9 cellular contexts compared by ENCODE assay signal in the genomic region with DNA sequence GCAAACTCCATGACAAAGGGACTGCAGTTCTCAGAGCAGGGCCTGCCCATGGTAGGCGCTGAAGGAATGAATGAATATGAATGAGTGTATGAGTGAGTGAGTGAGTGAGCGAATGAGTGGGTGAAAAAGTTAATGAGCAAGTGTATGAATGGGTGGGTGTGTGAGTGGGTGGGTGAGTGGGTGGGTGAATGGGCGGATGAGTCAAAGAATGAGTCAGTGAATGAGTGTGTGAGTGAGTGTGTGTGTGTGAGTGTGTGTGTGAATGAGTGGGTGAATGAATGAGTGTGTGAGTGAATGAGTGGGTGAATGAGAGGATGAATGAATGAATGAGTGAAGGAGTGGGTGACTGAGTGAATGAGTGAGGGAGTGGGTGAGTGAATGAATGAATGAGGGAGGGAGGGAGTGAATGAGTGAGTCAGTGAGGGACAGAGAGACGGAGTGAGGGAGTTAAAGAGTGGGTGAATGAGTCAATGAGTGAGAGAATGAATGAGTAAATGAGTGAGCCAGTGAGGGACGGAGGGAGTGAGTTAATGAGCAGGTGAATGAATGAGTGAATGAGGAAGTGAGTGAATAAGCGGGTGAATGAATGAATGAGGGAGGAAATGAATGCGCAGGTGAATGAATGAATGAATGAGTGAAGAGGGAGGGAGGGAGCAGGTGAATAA. TPM values are rescaled to one million over a fixed set of nuclear protein-coding genes. Genes with fewer than 3 reads are reported as not detected.
DNase-seq lines count a peak whose midpoint lies in the region; ATAC-seq and TF ChIP-seq lines count a peak whose summit lies in the region.
"Had no signal": no experiment of that assay in that cellular context is flagged by ENCODE, and none has a peak within 500 bp of the region (broad histone marks: within the 10 kb centered on the region; RNA-seq: fewer than 3 reads in every experiment).

No MANE protein-coding gene starts in this region.

- H3K18ac ChIP-seq in H9 (ENCODE audit: insufficient read length, low read depth, low read length) (no peak overlapping the region), mesenchymal stem cell (ENCODE audit: low read depth in 1 of 2, low read length in 2 of 2) (no peak overlapping the region)

- H3K9ac ChIP-seq in H9 (ENCODE audit: extremely low read depth, insufficient read length, low read length), result no peak overlapping the region
- H3K9ac ChIP-seq in mesenchymal stem cell (ENCODE audit: low read length), result no peak overlapping the region

- intact Hi-C loops in heart right ventricle (cut with DNase I), result loop anchor here (1.0 to 10.0 kb wide), 8 partner anchors 113 to 556 kb away; no protein-coding TSS in a partner anchor

- H3K4me2 ChIP-seq in H9 (ENCODE audit: insufficient read depth, insufficient read length, low read length), result no peak overlapping the region
- H3K4me2 ChIP-seq in mesenchymal stem cell (ENCODE audit: low read length, poor library complexity, severe bottlenecking), result no peak overlapping the region

- H3K23me2 ChIP-seq in H9 (ENCODE audit: insufficient read length, low read depth, low read length, poor library complexity, severe bottlenecking), result no peaks in the 10 kb centered on the region

- no peaks in the 10 kb centered on the region for H3K27me3 ChIP-seq in ACC112 (ENCODE audit: insufficient read depth, low read length)
- no peaks in the 10 kb centered on the region for H3K27me3 ChIP-seq in H9 (ENCODE audit: insufficient read depth, low read length)
- no peaks in the 10 kb centered on the region for H3K27me3 ChIP-seq in mesenchymal stem cell (ENCODE audit: control insufficient read depth in 1 of 2, insufficient read depth in 1 of 2, low read length in 2 of 2)
- peaks cover 0 to 27% (median 18%) of the 10 kb centered on the region in 7 donors for H3K27me3 ChIP-seq in heart right ventricle
- peaks cover 0 to 3% of the 10 kb centered on the region in 2 donors for H3K27me3 ChIP-seq in tibial nerve
- H3K27me3 ChIP-seq: pancreas had no signal

- H3K4me1 ChIP-seq in ACC112 (ENCODE audit: control insufficient read depth, insufficient read depth, low read length, unreplicated experiment) (peaks cover 10% of the 10 kb centered on the region), H9 (ENCODE audit: insufficient read depth, low read length) (no peaks in the 10 kb centered on the region; the same call in 1 of the 2 replicates), mesenchymal stem cell (ENCODE audit: control insufficient read depth, insufficient read depth, low read depth, low read length) (peaks cover 25% of the 10 kb centered on the region), heart right ventricle (peaks cover 3 to 21% (median 15%) of the 10 kb centered on the region in 9 donors), tibial nerve (peaks cover 0 to 26% (median 5%) of the 10 kb centered on the region in 4 donors)

- H3K23ac ChIP-seq in H9 (ENCODE audit: insufficient read length, low read depth, low read length) (no peak overlapping the region), mesenchymal stem cell (ENCODE audit: low read length in 2 of 2) (no peak overlapping the region)

- no peaks in the 10 kb centered on the region for H3K36me3 Mint-ChIP-seq in H9 (ENCODE audit: insufficient read depth in 1 of 3, low read depth in 3 of 3)
- H3K36me3 Mint-ChIP-seq in activated naive CD4-positive, alpha-beta T cell treated with anti-CD3 and anti-CD28 coated beads, Interleukin-2, amount 50 U/mL, for 72 hours, result no peaks in the 10 kb centered on the region

- no peak overlapping the region for H2BK20ac ChIP-seq in H9 (ENCODE audit: low read depth, low read length, poor library complexity, severe bottlenecking)

- H4K20me1 ChIP-seq in H9 (ENCODE audit: control insufficient read depth, insufficient read depth, insufficient read length), result no peaks in the 10 kb centered on the region

- H3K4me3 Mint-ChIP-seq in H9, result peak overlapping the region; percentile 17 to 76

- no peak overlapping the region for H3K27ac ChIP-seq in ACC112 (ENCODE audit: low read depth, low read length)
- no peak overlapping the region for H3K27ac ChIP-seq in H9 (ENCODE audit: insufficient read length, low read depth, low read length)
- no peak overlapping the region for H3K27ac ChIP-seq in mesenchymal stem cell (ENCODE audit: low read length, poor library complexity, severe bottlenecking)
- no peak overlapping the region for H3K27ac ChIP-seq in heart right ventricle
- H3K27ac ChIP-seq in tibial nerve, result no peak overlapping the region
- H3K27ac ChIP-seq: pancreas had no signal

- H2BK12ac ChIP-seq in H9 (ENCODE audit: insufficient read length, low read depth, low read length), result no peak overlapping the region
- H2BK12ac ChIP-seq in mesenchymal stem cell (ENCODE audit: low read length in 2 of 2), result no peak overlapping the region

- H3K9me3 Mint-ChIP-seq in H9, result no peaks in the 10 kb centered on the region; a peak in 1 of 5 replicates
- peaks cover 0 to 9% of the 10 kb centered on the region in 2 donors for H3K9me3 Mint-ChIP-seq in activated naive CD4-positive, alpha-beta T cell treated with anti-CD3 and anti-CD28 coated beads, Interleukin-2, amount 50 U/mL, for 72 hours

- H3K4ac ChIP-seq in H9 (ENCODE audit: low read depth, low read length) (no peak overlapping the region), mesenchymal stem cell (ENCODE audit: low read depth in 1 of 2, low read length in 2 of 2) (no peak overlapping the region)

- no peak overlapping the region for H4K5ac ChIP-seq in H9 (ENCODE audit: insufficient read length, low read depth, low read length)

- H3K79me1 ChIP-seq in H9 (ENCODE audit: insufficient read depth, low read depth, low read length, poor library complexity, severe bottlenecking), result no peaks in the 10 kb centered on the region
- no peaks in the 10 kb centered on the region for H3K79me1 ChIP-seq in mesenchymal stem cell (replicated peaks; ENCODE audit: low read length, poor library complexity, severe bottlenecking)

- no peak overlapping the region for H2AFZ ChIP-seq in ACC112 (ENCODE audit: low read length, unreplicated experiment)
- no peak overlapping the region for H2AFZ ChIP-seq in H9 (ENCODE audit: low read length)
- no peak overlapping the region for H2AFZ ChIP-seq in mesenchymal stem cell (ENCODE audit: low read depth, low read length)

- no peak overlapping the region for H3K56ac ChIP-seq in H9 (ENCODE audit: insufficient read length, low read depth, low read length)

- 93% methylated on average over 3 of the region's 7 CpGs for WGBS in H9 (ENCODE audit: extremely low coverage, insufficient read length, low lambda C conversion rate)
- WGBS in mesenchymal stem cell, result 65% methylated on average over 7 of the region's 7 CpGs
- 59 to 70% methylated on average over 7 of the region's 7 CpGs for WGBS in heart right ventricle, 2 donors
- 35 to 42% methylated on average over 7 of the region's 7 CpGs for WGBS in tibial nerve, 2 donors

- DNase-seq in H9, result no peak
- DNase-seq in activated naive CD4-positive, alpha-beta T cell treated with anti-CD3 and anti-CD28 coated beads, Interleukin-2, amount 50 U/mL, for 72 hours (ENCODE audit: low spot score in 2 of 2), result no peak
- peak; percentile 46 for DNase-seq in mesenchymal stem cell
- no peak for DNase-seq in heart right ventricle
- DNase-seq in tibial nerve (ENCODE audit: low spot score in 2 of 2), result no peak

- H2BK15ac ChIP-seq in H9 (ENCODE audit: low read depth, low read length) (no peak overlapping the region), mesenchymal stem cell (ENCODE audit: low read depth, poor library complexity, severe bottlenecking) (no peak overlapping the region)

- no peak overlapping the region for H3K27ac Mint-ChIP-seq in H9
- H3K27ac Mint-ChIP-seq in activated naive CD4-positive, alpha-beta T cell treated with anti-CD3 and anti-CD28 coated beads, Interleukin-2, amount 50 U/mL, for 72 hours, result peak overlapping the region; percentile 10 to 44

- H2BK120ac ChIP-seq in H9 (ENCODE audit: low read depth, low read length, poor library complexity, severe bottlenecking), result no peak overlapping the region
- no peak overlapping the region for H2BK120ac ChIP-seq in mesenchymal stem cell (ENCODE audit: low read depth, low read length)

- peaks cover 31% of the 10 kb centered on the region for H3K27me3 Mint-ChIP-seq in H9 (ENCODE audit: low read depth)

- H4K8ac ChIP-seq in H9 (replicated peaks; ENCODE audit: insufficient read length, low read depth, low read length) (no peak overlapping the region), mesenchymal stem cell (ENCODE audit: low read length) (no peak overlapping the region)

- no peak overlapping the region for H2AK5ac ChIP-seq in H9 (ENCODE audit: insufficient read length, low read length)
- no peak overlapping the region for H2AK5ac ChIP-seq in mesenchymal stem cell (ENCODE audit: low read length, severe bottlenecking)

- H3K14ac ChIP-seq in H9 (ENCODE audit: insufficient read depth, low read length) (no peak overlapping the region), mesenchymal stem cell (ENCODE audit: low read length in 2 of 2) (no peak overlapping the region)

- peak; percentile 85 to 91 for ATAC-seq in activated naive CD4-positive, alpha-beta T cell treated with anti-CD3 and anti-CD28 coated beads, Interleukin-2, amount 50 U/mL, for 72 hours
- ATAC-seq in GM19395 (IDR thresholded peaks at IDR 0.05; ENCODE audit: unreplicated experiment) (no peak), heart right ventricle (no peak), GM21619 (IDR thresholded peaks at IDR 0.05; ENCODE audit: unreplicated experiment) (no peak)

- no peak overlapping the region for H4K91ac ChIP-seq in H9 (ENCODE audit: insufficient read length, low read depth, low read length)
- H4K91ac ChIP-seq in mesenchymal stem cell (ENCODE audit: low read length), result no peak overlapping the region

- H3K9me3 ChIP-seq in H9 (ENCODE audit: control insufficient read depth, low read depth, low read length) (no peaks in the 10 kb centered on the region), mesenchymal stem cell (ENCODE audit: control insufficient read depth, low read length) (no peaks in the 10 kb centered on the region), heart right ventricle (no peaks in the 10 kb centered on the region), tibial nerve (no peaks in the 10 kb centered on the region)
- H3K9me3 ChIP-seq: pancreas had no signal

- no peak for TF ChIP-seq POLR2A in tibial nerve (IDR thresholded peaks at IDR 0.05)

- TF ChIP-seq CTCF in H9 (conservative IDR thresholded peaks at IDR 0.05), result no peak
- no peak for TF ChIP-seq CTCF in heart right ventricle (IDR thresholded peaks at IDR 0.05)
- no peak for TF ChIP-seq CTCF in tibial nerve (IDR thresholded peaks at IDR 0.05)

- H3K79me2 ChIP-seq in ACC112 (ENCODE audit: control insufficient read depth, insufficient read depth, low read length, unreplicated experiment) (no peaks in the 10 kb centered on the region), H9 (ENCODE audit: insufficient read depth, low read length) (no peaks in the 10 kb centered on the region)

- peak overlapping the region; percentile 29; the same call in 1 of the 2 replicates for H3K4me3 ChIP-seq in ACC112 (ENCODE audit: low read depth, low read length)
- H3K4me3 ChIP-seq in mesenchymal stem cell (ENCODE audit: insufficient read depth in 1 of 2, low read depth in 1 of 2, low read length in 2 of 2), result no peak overlapping the region
- no peak overlapping the region for H3K4me3 ChIP-seq in heart right ventricle
- H3K4me3 ChIP-seq in tibial nerve, result no peak overlapping the region
- H3K4me3 ChIP-seq: pancreas had no signal

- no peak for TF ChIP-seq EP300 in tibial nerve (IDR thresholded peaks at IDR 0.05)

- no peak overlapping the region for H2BK5ac ChIP-seq in H9 (ENCODE audit: insufficient read length, low read length)
- no peak overlapping the region for H2BK5ac ChIP-seq in mesenchymal stem cell (ENCODE audit: low read depth, low read length, poor library complexity, severe bottlenecking)

- H3K4me1 Mint-ChIP-seq in H9, result peaks cover 13 to 20% of the 10 kb centered on the region in 2 experiments

- H3T11ph ChIP-seq in H9 (ENCODE audit: low read length), result no peak overlapping the region

- H3K36me3 ChIP-seq in ACC112 (ENCODE audit: insufficient read depth, low read length) (no peaks in the 10 kb centered on the region), mesenchymal stem cell (ENCODE audit: control insufficient read depth in 1 of 2, insufficient read depth in 2 of 2, low read depth in 1 of 2, low read length in 2 of 2) (no peaks in the 10 kb centered on the region), heart right ventricle (no peaks in the 10 kb centered on the region), tibial nerve (no peaks in the 10 kb centered on the region)
- H3K36me3 ChIP-seq: pancreas had no signal

RNA-seq across cellular contexts. Expression of a gene that starts 11.1 kb away (rescaled TPM):
- total RNA-seq in H9 (2021), result 23.4 and 25.0 TPM in 2 replicates
- 10 to 100 TPM in 1 of 2 donors, 1 to 10 TPM in 1; 9.7 to 18.5 TPM for total RNA-seq in activated naive CD4-positive, alpha-beta T cell treated with anti-CD3 and anti-CD28 coated beads, Interleukin-2, amount 50 U/mL, for 72 hours
- 12.7 TPM for polyA plus RNA-seq in mesenchymal stem cell (2013, experiment 1 of 2)
- 12.0 TPM for polyA plus RNA-seq in mesenchymal stem cell (2013, experiment 2 of 2)
- total RNA-seq in heart right ventricle, result 10 to 100 TPM; 17.5 to 26.4 (median 22.1) TPM
- 10 to 100 TPM; 23.8 to 30.6 TPM for polyA plus RNA-seq in heart right ventricle
- 10 to 100 TPM; 30.6 to 46.3 (median 40.2) TPM for total RNA-seq in tibial nerve

RNA-seq across cellular contexts. Expression of a gene that starts 54.4 kb away (rescaled TPM):
- total RNA-seq in H9 (2021) (26.7 and 27.8 TPM in 2 replicates), heart right ventricle (10 to 100 TPM in 9 of 10 donors, 1 to 10 TPM in 1; 9.5 to 25.8 (median 13.8) TPM), tibial nerve (10 to 100 TPM; 49.5 to 81.2 (median 66.9) TPM)
- total RNA-seq in activated naive CD4-positive, alpha-beta T cell treated with anti-CD3 and anti-CD28 coated beads, Interleukin-2, amount 50 U/mL, for 72 hours, result 10 to 100 TPM in 1 of 2 donors, 1 to 10 TPM in 1; 6.2 to 13.2 TPM
- polyA plus RNA-seq in mesenchymal stem cell (2013, experiment 1 of 2), result 20.5 TPM
- 20.4 TPM for polyA plus RNA-seq in mesenchymal stem cell (2013, experiment 2 of 2)
- 10 to 100 TPM; 16.1 to 18.7 TPM for polyA plus RNA-seq in heart right ventricle

Comparison
In these comparisons a context has a peak if more than half of its experiments do, and no peak if none do; other contexts are left out.
1. H3K27ac Mint-ChIP-seq: peak in activated naive CD4-positive, alpha-beta T cell treated with anti-CD3 and anti-CD28 coated beads, Interleukin-2, amount 50 U/mL, for 72 hours (2 of 2); none in H9 (0 of 3).
2. ATAC-seq: peak in activated naive CD4-positive, alpha-beta T cell treated with anti-CD3 and anti-CD28 coated beads, Interleukin-2, amount 50 U/mL, for 72 hours (2 of 2); none in GM19395 (single experiment), heart right ventricle (0 of 8) and GM21619 (single experiment).